In the genomic region with DNA sequence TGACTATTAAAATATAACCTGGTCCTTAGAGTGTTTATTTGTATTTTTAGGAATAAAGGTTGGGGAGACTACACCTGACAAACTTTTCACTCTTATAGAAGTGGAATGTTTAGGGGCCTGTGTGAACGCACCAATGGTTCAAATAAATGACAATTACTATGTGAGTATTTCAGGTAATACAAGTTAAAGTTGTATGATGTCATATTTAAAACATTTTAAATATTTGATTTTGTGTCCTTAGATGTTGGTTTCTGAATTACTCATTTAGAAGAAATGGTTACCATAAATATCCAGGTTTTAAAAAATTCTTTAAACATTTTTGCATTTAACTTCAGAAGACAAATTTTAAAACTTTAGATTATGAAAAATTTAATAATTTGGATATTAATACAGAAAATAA, we compare ENCODE assay signal across 21 cellular contexts. TPM values are rescaled to one million over a fixed set of nuclear protein-coding genes. Genes with fewer than 3 reads are reported as not detected.
A peak's percentile ranks its signal among the peaks of the same experiment; 100 is the strongest.
DNase-seq lines count a peak whose midpoint lies in the region; ATAC-seq, FAIRE-seq and TF ChIP-seq lines count a peak whose summit lies in the region.
"Had no signal": no experiment of that assay in that cellular context is flagged by ENCODE, and none has a peak within 500 bp of the region (broad histone marks: within the 10 kb centered on the region; RNA-seq: fewer than 3 reads in every experiment).

No MANE protein-coding gene starts in this region.

- H3K9me3 Mint-ChIP-seq in CD4-positive, alpha-beta T cell = no peaks in the 10 kb centered on the region
- H3K9me3 Mint-ChIP-seq in HFFc6 = no peaks in the 10 kb centered on the region

- no peak overlapping the region for H3K9ac ChIP-seq in K562 (ENCODE audit: insufficient read depth in 1 of 2, low read depth in 2 of 2, low read length in 2 of 2)
- H3K9ac ChIP-seq: GM23248 had no signal

- peaks cover 94% of the 10 kb centered on the region for H3K36me3 ChIP-seq in K562 (ENCODE audit: control insufficient read depth, insufficient read depth, low read length)
- H3K36me3 ChIP-seq in osteoblast (ENCODE audit: insufficient read depth, low read length) = peaks cover 68% of the 10 kb centered on the region

- H3K27ac ChIP-seq in CD4-positive, alpha-beta T cell (ENCODE audit: low read depth, low read length) = no peak overlapping the region
- H3K27ac ChIP-seq in K562 (ENCODE audit: extremely low read depth, low read depth, low read length) (no peak overlapping the region), osteoblast (ENCODE audit: low read depth, low read length) (no peak overlapping the region)
- H3K27ac ChIP-seq: GM23248, SJSA1 had no signal

- no peak for TF ChIP-seq EP300 in K562 (IDR thresholded peaks at IDR 0.05; ENCODE audit: low read length)

- no peaks in the 10 kb centered on the region for H3K9me3 ChIP-seq in CD4-positive, alpha-beta T cell (ENCODE audit: control insufficient read depth, low read length)
- H3K9me3 ChIP-seq in K562 (replicated peaks; ENCODE audit: control insufficient read depth, insufficient read depth, low read depth, low read length) (no peaks in the 10 kb centered on the region), osteoblast (ENCODE audit: low read depth, low read length) (no peaks in the 10 kb centered on the region)
- H3K9me3 ChIP-seq: SJSA1 had no signal

- CTCF ChIA-PET in CD4-positive, alpha-beta T cell (lab: Charles Lee) = interaction anchor here (1.8 to 3.0 kb wide), 2 partner anchors 11 to 51 kb away, joined by 4 to 11 read pairs; partner anchors contain the start of gene ANKRD12
- CTCF ChIA-PET in K562 (lab: Yijun Ruan, JAX; ENCODE audit: low intra/inter-chr PET ratio) = no interaction called here

- H3K36me3 Mint-ChIP-seq in CD4-positive, alpha-beta T cell (ENCODE audit: low read depth) = peaks cover 91% of the 10 kb centered on the region
- H3K36me3 Mint-ChIP-seq in HFFc6 (ENCODE audit: low read depth) = peaks cover 56% of the 10 kb centered on the region

- no TSS peak for BruUV-seq in K562 (replicated peaks; lab: Mats Ljungman, UMichigan)

- H4K20me1 ChIP-seq in K562 (replicated peaks; ENCODE audit: control insufficient read depth, insufficient read depth, low read length) (no peaks in the 10 kb centered on the region), osteoblast (ENCODE audit: insufficient read depth, low read length) (no peaks in the 10 kb centered on the region)

- H3K4me1 ChIP-seq in K562 (replicated peaks in 1 of 2; ENCODE audit: control insufficient read depth in 2 of 2, insufficient read depth in 2 of 2, low read length in 2 of 2) (no peaks in the 10 kb centered on the region), osteoblast (ENCODE audit: insufficient read depth, low read length) (no peaks in the 10 kb centered on the region)
- H3K4me1 ChIP-seq: SJSA1 had no signal

- H2AFZ ChIP-seq in K562 (ENCODE audit: low read depth, low read length) (no peak overlapping the region), osteoblast (ENCODE audit: low read length) (no peak overlapping the region)
- H2AFZ ChIP-seq: GM23248 had no signal

- no peak for FAIRE-seq in K562 (lab: Jason Lieb, UNC)
- FAIRE-seq: GM19239 had no signal

- H3K4me3 ChIP-seq in K562 = no peak overlapping the region
- no peak overlapping the region for H3K4me3 ChIP-seq in osteoblast (ENCODE audit: insufficient read depth, low read length)
- H3K4me3 ChIP-seq: GM23248, SJSA1 had no signal

- H3K4me2 ChIP-seq in K562 (ENCODE audit: insufficient read depth, low read length) = no peak overlapping the region
- no peak overlapping the region for H3K4me2 ChIP-seq in osteoblast (ENCODE audit: insufficient read depth, low read length)

- H3K4me1 Mint-ChIP-seq in CD4-positive, alpha-beta T cell (ENCODE audit: low read depth) = peaks cover 75% of the 10 kb centered on the region
- H3K4me1 Mint-ChIP-seq in HFFc6 (ENCODE audit: low read depth) = peaks cover 50% of the 10 kb centered on the region

- ATAC-seq in CD4-positive, alpha-beta T cell (ENCODE audit: poor library complexity) = no peak
- ATAC-seq in K562 (no peak), HG03469 (IDR thresholded peaks at IDR 0.05; ENCODE audit: unreplicated experiment) (no peak), HG03565 (IDR thresholded peaks at IDR 0.05; ENCODE audit: unreplicated experiment) (no peak)

- TF ChIP-seq RAD21 in K562 (CRISPR knock-in tag; conservative IDR thresholded peaks at IDR 0.05 in 1 of 2, IDR thresholded peaks at IDR 0.05 in 1 of 2) = no peak

- TF ChIP-seq CTCF in CD4-positive, alpha-beta T cell (IDR thresholded peaks at IDR 0.05) = no peak
- TF ChIP-seq CTCF in HFFc6 (IDR thresholded peaks at IDR 0.05) = no peak
- no peak for TF ChIP-seq CTCF in K562 (IDR thresholded peaks at IDR 0.05 in 2 of 3, conservative IDR thresholded peaks at IDR 0.05 in 1 of 3; ENCODE audit: insufficient read depth in 2 of 3, low read depth in 1 of 3, low read length in 3 of 3)
- no peak for TF ChIP-seq CTCF in osteoblast (IDR thresholded peaks at IDR 0.05; ENCODE audit: extremely low read depth, low read depth, low read length)

- no peak for TF ChIP-seq POLR2A in K562 (conservative IDR thresholded peaks at IDR 0.05)
- no peak for TF ChIP-seq POLR2A in erythroblast (IDR thresholded peaks at IDR 0.05; ENCODE audit: low read length)

- WGBS in K562 (ENCODE audit: insufficient coverage, low coverage, missing lambda C conversion rate) = 92% methylated on average over 1 of the region's 1 CpG

- DNase-seq in CD4-positive, alpha-beta T cell = no peak
- DNase-seq in HFFc6 (no peak), K562 (ENCODE audit: extremely low read depth in 1 of 4, low spot score in 3 of 4) (no peak), osteoblast (ENCODE audit: insufficient read length, low spot score, missing footprints) (peak; percentile 10), KG1 (lab: John Stamatoyannopoulos, UW) (no peak), erythroblast (lab: John Stamatoyannopoulos, UW) (no peak)
- DNase-seq: ACHN, C1 segment of cervical spinal cord, DMS79 treated with DMSO at 0.1 percent for 48 hours, GM23248, HCEC 1CT, Karpas-422, NCI-H1048, NCI-H1436, NCI-H1930, NCI-H345, NCI-H524 treated with DMSO at 0.1 percent for 48 hours had no signal

- H3K4me3 Mint-ChIP-seq in CD4-positive, alpha-beta T cell = no peak overlapping the region
- no peak overlapping the region for H3K4me3 Mint-ChIP-seq in HFFc6

- intact Hi-C loops in CD4-positive, alpha-beta T cell (cut with DNase I, micrococcal nuclease) = no loop called here
- intact Hi-C loops in K562 (cut with micrococcal nuclease) = no loop called here

- POLR2A ChIA-PET in CD4-positive, alpha-beta T cell (lab: Charles Lee) = interaction anchor here (1.1 to 35.5 kb wide), 3 partner anchors 10 to 39 kb away, joined by 3 to 914 read pairs (median 914); partner anchors contain the start of genes ANKRD12 and NDUFV2
- POLR2A ChIA-PET in K562 (lab: Yijun Ruan, JAX) = interaction anchor here (0.6 to 4.4 kb wide), 6 partner anchors 8 to 32 kb away, joined by 3 to 30 read pairs (median 8); partner anchors contain the start of genes ANKRD12 and NDUFV2

- peaks cover 67% of the 10 kb centered on the region for H3K79me2 ChIP-seq in K562 (ENCODE audit: control insufficient read depth, insufficient read depth, low read length)
- H3K79me2 ChIP-seq in osteoblast (ENCODE audit: insufficient read depth, low read length) = peaks cover 43% of the 10 kb centered on the region

- in situ Hi-C loops in K562 (cut with MboI) = no loop called here

- no peaks in the 10 kb centered on the region for H3K27me3 ChIP-seq in CD4-positive, alpha-beta T cell (ENCODE audit: control insufficient read depth, insufficient read depth, low read length)
- no peaks in the 10 kb centered on the region for H3K27me3 ChIP-seq in K562 (ENCODE audit: control insufficient read depth in 2 of 2, insufficient read depth in 2 of 2, low read length in 2 of 2)
- no peaks in the 10 kb centered on the region for H3K27me3 ChIP-seq in osteoblast (ENCODE audit: insufficient read depth, low read length)
- H3K27me3 ChIP-seq: SJSA1 had no signal

- H3K9me1 ChIP-seq in K562 (ENCODE audit: control insufficient read depth, insufficient read depth, low read length) = no peaks in the 10 kb centered on the region

- no peaks in the 10 kb centered on the region for H3K27me3 Mint-ChIP-seq in CD4-positive, alpha-beta T cell
- H3K27me3 Mint-ChIP-seq in HFFc6 (ENCODE audit: insufficient read depth) = peaks cover 2% of the 10 kb centered on the region

- H3K27ac Mint-ChIP-seq in CD4-positive, alpha-beta T cell = peak overlapping the region; percentile 54
- H3K27ac Mint-ChIP-seq in HFFc6 = peak overlapping the region; percentile 16; the same call in 1 of the 2 replicates

RNA-seq across cellular contexts. Expression of gene ANKRD12, which starts 11.8 kb away (rescaled TPM):
- 100 to 1,000 TPM; 160 to 164 TPM for total RNA-seq in CD4-positive, alpha-beta T cell
- total RNA-seq in HFFc6 (2021; fragmentation: NEBNext Ultra II Directional; extraction: Animal tissue kit (Norgen Biotek cat#: 25700)) = 10 to 100 TPM; 26.5 to 31.3 (median 29.8) TPM
- total RNA-seq in K562 (2011; cell fraction: chromatin; rRNA removed; ENCODE audit: low replicate concordance) = 17.5 and 89.7 TPM in 2 replicates
- 16.0 and 17.8 TPM in 2 replicates for total RNA-seq in K562 (2011; cell fraction: nucleolus; rRNA removed)
- 20.1 and 30.6 TPM in 2 replicates for total RNA-seq in K562 (2011; cell fraction: nucleoplasm; rRNA removed)
- total RNA-seq in K562 (2014; rRNA removed) (15.9 and 24.7 TPM in 2 replicates), K562 (2014; rRNA removed; fragmentation: Illumina TruSeq; extraction: Trizol) (23.6 and 29.9 TPM in 2 replicates), K562 (2015; rRNA removed; fragmentation: Illumina TruSeq; extraction: Trizol) (24.7 and 28.2 TPM in 2 replicates), K562 (2021) (24.2 and 25.4 TPM in 2 replicates), osteoblast (47.8 and 53.9 TPM in 2 replicates)
- polyA plus RNA-seq in K562 (2011; rRNA removed) (10.7 and 11.8 TPM in 2 replicates), K562 (2014; fragmentation: Illumina TruSeq; extraction: Trizol) (9.5 and 16.0 TPM in 2 replicates), K562 (2014; fragmentation: Nextera tagmentation; extraction: Ambion mirVana) (10 to 100 TPM; 12.3 to 15.7 TPM), K562 (2014; rRNA removed) (5.8 and 6.6 TPM in 2 replicates)
- 1.3 and 3.0 TPM in 2 replicates for polyA plus RNA-seq in K562 (2011; cell fraction: cytosol; rRNA removed)
- polyA plus RNA-seq in K562 (2011; cell fraction: nucleus; rRNA removed) = 18.0 and 18.6 TPM in 2 replicates
- 10.7 and 12.0 TPM in 2 replicates for polyA plus RNA-seq in K562 (2012)
- 88.7 and 115 TPM in 2 replicates for polyA minus RNA-seq in K562 (2011; rRNA and poly(A)+ RNA removed)
- polyA minus RNA-seq in K562 (2011; cell fraction: cytosol; rRNA and poly(A)+ RNA removed) = 21.7 and 26.1 TPM in 2 replicates
- 29.1 and 58.8 TPM in 2 replicates for polyA minus RNA-seq in K562 (2011; cell fraction: nucleus; rRNA and poly(A)+ RNA removed)

RNA-seq across cellular contexts. Expression of gene NDUFV2, which starts 22.3 kb away (rescaled TPM):
- 100 to 1,000 TPM; 230 to 231 TPM for total RNA-seq in CD4-positive, alpha-beta T cell
- total RNA-seq in HFFc6 (2021; fragmentation: NEBNext Ultra II Directional; extraction: Animal tissue kit (Norgen Biotek cat#: 25700)) = 100 to 1,000 TPM; 157 to 198 (median 184) TPM
- total RNA-seq in K562 (2011; cell fraction: chromatin; rRNA removed; ENCODE audit: low replicate concordance) = 122 and 367 TPM in 2 replicates
- 101 and 132 TPM in 2 replicates for total RNA-seq in K562 (2011; cell fraction: nucleolus; rRNA removed)
- total RNA-seq in K562 (2011; cell fraction: nucleoplasm; rRNA removed) = 250 and 347 TPM in 2 replicates
- total RNA-seq in K562 (2014; rRNA removed) (213 and 332 TPM in 2 replicates), K562 (2014; rRNA removed; fragmentation: Illumina TruSeq; extraction: Trizol) (378 and 409 TPM in 2 replicates), K562 (2015; rRNA removed; fragmentation: Illumina TruSeq; extraction: Trizol) (341 and 397 TPM in 2 replicates), K562 (2021) (302 and 312 TPM in 2 replicates), osteoblast (95.9 and 102 TPM in 2 replicates)
- polyA plus RNA-seq in K562 (2011; rRNA removed) (451 and 487 TPM in 2 replicates), K562 (2014; fragmentation: Illumina TruSeq; extraction: Trizol) (354 and 361 TPM in 2 replicates), K562 (2014; fragmentation: Nextera tagmentation; extraction: Ambion mirVana) (100 to 1,000 TPM; 384 to 550 TPM), K562 (2014; rRNA removed) (389 and 437 TPM in 2 replicates)
- polyA plus RNA-seq in K562 (2011; cell fraction: cytosol; rRNA removed) = 117 and 214 TPM in 2 replicates
- 97.9 and 211 TPM in 2 replicates for polyA plus RNA-seq in K562 (2011; cell fraction: nucleus; rRNA removed)
- 263 and 279 TPM in 2 replicates for polyA plus RNA-seq in K562 (2012)
- polyA minus RNA-seq in K562 (2011; rRNA and poly(A)+ RNA removed) = 148 and 223 TPM in 2 replicates
- polyA minus RNA-seq in K562 (2011; cell fraction: cytosol; rRNA and poly(A)+ RNA removed) = 44.6 and 66.0 TPM in 2 replicates
- 155 and 334 TPM in 2 replicates for polyA minus RNA-seq in K562 (2011; cell fraction: nucleus; rRNA and poly(A)+ RNA removed)
